In the genomic region with DNA sequence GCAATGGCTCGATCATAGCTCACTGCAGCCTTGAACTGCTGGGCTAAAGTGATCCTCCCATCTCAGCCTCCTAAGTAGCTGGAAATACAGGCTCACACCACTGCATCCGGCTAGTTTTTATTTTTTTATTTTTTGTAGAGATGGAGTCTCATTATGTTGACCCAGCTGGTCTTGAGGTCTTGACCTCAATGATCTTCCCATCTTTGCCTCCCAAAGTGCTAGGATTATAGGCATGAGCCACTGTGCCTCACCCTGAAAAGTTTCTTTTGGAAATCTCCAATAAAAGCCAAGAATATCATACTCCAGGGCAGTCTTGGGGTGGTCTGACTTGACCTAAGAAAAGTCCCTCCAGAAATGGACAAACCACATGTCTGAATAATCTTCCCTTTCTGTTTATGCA, we compare ENCODE assay signal across 33 cellular contexts.
"Had no signal": no experiment of that assay in that cellular context is flagged by ENCODE, and none has a peak within 500 bp of the region (broad histone marks: within the 10 kb centered on the region; RNA-seq: fewer than 3 reads in every experiment).

No MANE protein-coding gene starts in this region.

- H3K9me3 ChIP-seq: body of pancreas, esophagus muscularis mucosa, gastrocnemius medialis had no signal

- H3K36me3 ChIP-seq: esophagus muscularis mucosa, gastrocnemius medialis, WERI-Rb-1 had no signal

- H3K4me3 ChIP-seq: body of pancreas, esophagus muscularis mucosa, gastrocnemius medialis had no signal

- H3K9me3 Mint-ChIP-seq: activated B cell treated with CpG ODN at 0.5 μM for 24 hours; activated CD8-positive, alpha-beta T cell treated with anti-CD3 and anti-CD28 coated beads for 36 hours; activated T-cell treated with anti-CD3 and anti-CD28 coated beads, Interleukin-2, amount 50 U/mL, for 4 hours; activated T-helper 17 cell treated with anti-CD3 and anti-CD28 coated beads, Interleukin-2, amount 50 U/mL, for 72 hours; T-helper 2 cell treated with Interferon-gamma antibody and Interleukin-4, amounts not matched to agents 5 μg/mL and 100 μg/mL, for 36 hours had no signal

- H3K4me1 Mint-ChIP-seq: activated B cell treated with CpG ODN at 0.5 μM for 24 hours; activated T-helper 17 cell treated with anti-CD3 and anti-CD28 coated beads, Interleukin-2, amount 50 U/mL, for 72 hours; T-helper 17 cell had no signal

- ATAC-seq: activated CD4-positive, CD25-positive, alpha-beta regulatory T cell treated with anti-CD3 and anti-CD28 coated beads, Interleukin-2, amount 50 U/mL, for 24 hours; activated CD8-positive, alpha-beta T cell treated with anti-CD3 and anti-CD28 coated beads for 36 hours; activated T-cell treated with anti-CD3 and anti-CD28 coated beads, Interleukin-2, amount 50 U/mL, for 4 hours; activated T-helper 17 cell treated with anti-CD3 and anti-CD28 coated beads, Interleukin-2, amount 50 U/mL, for 72 hours; body of pancreas; effector memory CD8-positive, alpha-beta T cell; foreskin keratinocyte; gastrocnemius medialis; T-helper 17 cell had no signal

- H3K27ac Mint-ChIP-seq: activated B cell treated with CpG ODN at 0.5 μM for 24 hours; activated CD8-positive, alpha-beta T cell treated with anti-CD3 and anti-CD28 coated beads for 36 hours; activated naive CD8-positive, alpha-beta T cell; activated T-helper 17 cell treated with anti-CD3 and anti-CD28 coated beads, Interleukin-2, amount 50 U/mL, for 72 hours; effector memory CD8-positive, alpha-beta T cell; T-helper 17 cell; T-helper 2 cell treated with Interferon-gamma antibody and Interleukin-4, amounts not matched to agents 5 μg/mL and 100 μg/mL, for 36 hours had no signal

- FAIRE-seq: colon had no signal

- DNase-seq: activated B cell treated with CpG ODN at 0.5 μM for 24 hours; activated CD4-positive, alpha-beta T cell treated with anti-CD3 and anti-CD28 coated beads for 48 hours; activated CD4-positive, alpha-beta T cell treated with anti-CD3 and anti-CD28 coated beads, Interleukin-2, amount 50 U/mL, for 1 hour; activated CD4-positive, alpha-beta T cell treated with anti-CD3 and anti-CD28 coated beads, Interleukin-2, amount 50 U/mL, for 48 hours; activated CD8-positive, alpha-beta memory T cell treated with anti-CD3 and anti-CD28 coated beads for 24 hours; activated CD8-positive, alpha-beta T cell treated with anti-CD3 and anti-CD28 coated beads for 36 hours; activated effector memory CD4-positive, alpha-beta T cell treated with Interleukin-2 at 50 U/mL for 16 hours; activated gamma-delta T cell treated with Interleukin-2 at 50 U/mL for 16 hours; activated naive CD4-positive, alpha-beta T cell treated with anti-CD3 and anti-CD28 coated beads, Interleukin-2, amount 50 U/mL, for 16 hours; activated naive CD4-positive, alpha-beta T cell treated with Interleukin-2 at 50 U/mL for 16 hours; activated T-cell treated with anti-CD3 and anti-CD28 coated beads, Interleukin-2, amount 50 U/mL, for 4 hours; amniotic stem cell; anterior cingulate cortex; body of pancreas; caudate nucleus; cortex of kidney; dermis blood vessel endothelial cell; effector CD4-positive, alpha-beta T cell; effector memory CD8-positive, alpha-beta T cell; erythroblast; foreskin keratinocyte; gastrocnemius medialis; glutamatergic neuron; T-helper 1 cell; T-helper 17 cell; T1000; WERI-Rb-1 had no signal

- H3K4me3 Mint-ChIP-seq: activated B cell treated with CpG ODN at 0.5 μM for 24 hours; activated CD8-positive, alpha-beta T cell treated with anti-CD3 and anti-CD28 coated beads for 36 hours; activated naive CD8-positive, alpha-beta T cell; activated T-cell treated with anti-CD3 and anti-CD28 coated beads, Interleukin-2, amount 50 U/mL, for 4 hours; activated T-helper 17 cell treated with anti-CD3 and anti-CD28 coated beads, Interleukin-2, amount 50 U/mL, for 72 hours; effector memory CD8-positive, alpha-beta T cell; T-helper 17 cell; T-helper 2 cell treated with Interferon-gamma antibody and Interleukin-4, amounts not matched to agents 5 μg/mL and 100 μg/mL, for 36 hours had no signal

- H3K27me3 ChIP-seq: body of pancreas, gastrocnemius medialis had no signal

- H3K27ac ChIP-seq: body of pancreas, esophagus muscularis mucosa, foreskin keratinocyte, gastrocnemius medialis, WERI-Rb-1 had no signal

- H3K36me3 Mint-ChIP-seq: activated naive CD8-positive, alpha-beta T cell had no signal
